In the genomic region with DNA sequence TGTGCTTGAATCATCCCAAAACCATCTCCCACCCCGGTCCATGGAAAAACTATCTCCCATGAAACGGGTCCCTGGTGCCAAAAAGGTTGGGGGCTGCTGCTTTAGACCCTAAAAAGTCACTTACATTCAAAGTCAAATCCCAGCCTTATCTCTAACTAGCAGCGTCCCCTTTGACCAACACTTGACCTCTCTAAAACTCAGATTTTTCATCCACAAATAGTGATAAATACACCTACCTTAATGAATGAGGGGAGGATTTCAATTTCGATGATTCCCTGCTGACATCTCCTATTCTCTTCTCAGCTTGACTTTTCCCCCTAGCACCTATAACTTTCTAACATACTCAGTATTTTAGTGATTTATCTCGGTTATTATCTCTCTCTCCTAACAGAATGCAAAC, we compare ENCODE assay signal across 13 cellular contexts.
DNase-seq lines count a peak whose midpoint lies in the region; ATAC-seq and TF ChIP-seq lines count a peak whose summit lies in the region.
"Had no signal": no experiment of that assay in that cellular context is flagged by ENCODE, and none has a peak within 500 bp of the region (broad histone marks: within the 10 kb centered on the region; RNA-seq: fewer than 3 reads in every experiment).

No MANE protein-coding gene starts in this region.

- no peaks in the 10 kb centered on the region for H3K36me3 ChIP-seq in Panc1 (ENCODE audit: control insufficient read depth, insufficient read depth, low read length)
- no peaks in the 10 kb centered on the region for H3K36me3 ChIP-seq in naive thymus-derived CD4-positive, alpha-beta T cell (ENCODE audit: control insufficient read depth in 2 of 3, insufficient read depth in 3 of 3, low read length in 3 of 3)
- H3K36me3 ChIP-seq: BLaER1 treated with 17β-estradiol and CSF1 and Interleukin-3, amounts not matched to agents 10 nM and 100 nM had no signal

- no peaks in the 10 kb centered on the region for H3K27me3 Mint-ChIP-seq in activated naive CD4-positive, alpha-beta T cell treated with anti-CD3 and anti-CD28 coated beads, Interleukin-2, amount 50 U/mL, for 24 hours
- no peaks in the 10 kb centered on the region for H3K27me3 Mint-ChIP-seq in naive thymus-derived CD4-positive, alpha-beta T cell
- H3K27me3 Mint-ChIP-seq: CD4-positive, alpha-beta memory T cell had no signal

- H3K4me3 Mint-ChIP-seq in activated naive CD4-positive, alpha-beta T cell treated with anti-CD3 and anti-CD28 coated beads, Interleukin-2, amount 50 U/mL, for 24 hours, result peak overlapping the region; percentile 54
- H3K4me3 Mint-ChIP-seq in naive thymus-derived CD4-positive, alpha-beta T cell, result peak overlapping the region in 3 of 10 donors; percentile 18 to 34 (median 25)
- H3K4me3 Mint-ChIP-seq: CD4-positive, alpha-beta memory T cell; H9 had no signal

- no peaks in the 10 kb centered on the region for H3K27me3 ChIP-seq in Panc1 (ENCODE audit: control insufficient read depth, insufficient read depth, low read length)
- H3K27me3 ChIP-seq in naive thymus-derived CD4-positive, alpha-beta T cell (ENCODE audit: control insufficient read depth in 2 of 2, insufficient read depth in 2 of 2, low read length in 2 of 2), result no peaks in the 10 kb centered on the region
- H3K27me3 ChIP-seq: BLaER1 treated with 17β-estradiol and CSF1 and Interleukin-3, amounts not matched to agents 10 nM and 100 nM had no signal

- peaks cover 28% of the 10 kb centered on the region for H3K9me3 Mint-ChIP-seq in activated naive CD4-positive, alpha-beta T cell treated with anti-CD3 and anti-CD28 coated beads, Interleukin-2, amount 50 U/mL, for 24 hours
- H3K9me3 Mint-ChIP-seq in naive thymus-derived CD4-positive, alpha-beta T cell, result peaks cover 1 to 17% (median 5%) of the 10 kb centered on the region in 11 donors
- H3K9me3 Mint-ChIP-seq: H9 had no signal

- no peak overlapping the region for H3K4me3 ChIP-seq in Panc1 (ENCODE audit: low read depth in 2 of 2, low read length in 2 of 2)
- H3K4me3 ChIP-seq in naive thymus-derived CD4-positive, alpha-beta T cell (ENCODE audit: low read length), result no peak overlapping the region
- H3K4me3 ChIP-seq: BLaER1 treated with 17β-estradiol and CSF1 and Interleukin-3, amounts not matched to agents 10 nM and 100 nM had no signal

- no peak for DNase-seq in activated naive CD4-positive, alpha-beta T cell treated with anti-CD3 and anti-CD28 coated beads, Interleukin-2, amount 50 U/mL, for 16 hours
- DNase-seq in Panc1 (ENCODE audit: low read depth, low spot score), result no peak
- no peak for DNase-seq in naive thymus-derived CD4-positive, alpha-beta T cell
- no peak for DNase-seq in GM20000 (ENCODE audit: low spot score)
- no peak for DNase-seq in hypothalamus (lab: John Stamatoyannopoulos, UW)
- DNase-seq in stimulated activated CD4-positive, alpha-beta T cell treated with anti-CD3 and anti-CD28 coated beads, Interleukin-12 subunit alpha, Interleukin-12 subunit beta, amount 100 ng/mL, for 4 hours, result no peak
- DNase-seq: CD4-positive, alpha-beta memory T cell; DMS79 treated with DMSO at 0.1 percent for 48 hours; EL; GOT3 had no signal

- peak overlapping the region; percentile 23; the same call in 1 of the 2 replicates for H3K27ac ChIP-seq in Panc1 (ENCODE audit: low read length)
- no peak overlapping the region for H3K27ac ChIP-seq in naive thymus-derived CD4-positive, alpha-beta T cell (ENCODE audit: low read depth, low read length)
- H3K27ac ChIP-seq: BLaER1 treated with 17β-estradiol and CSF1 and Interleukin-3, amounts not matched to agents 10 nM and 100 nM had no signal

- POLR2A ChIA-PET in Panc1 (lab: Charles Lee), result no interaction called here
- POLR2A ChIA-PET in naive thymus-derived CD4-positive, alpha-beta T cell (lab: Charles Lee), result interaction anchor here (1.0 to 6.1 kb wide), 9 partner anchors 8 to 137 kb away, joined by 3 to 62 read pairs (median 9); a partner anchor contains a TSS

- CTCF ChIA-PET in Panc1 (lab: Charles Lee), result no interaction called here
- CTCF ChIA-PET in naive thymus-derived CD4-positive, alpha-beta T cell (lab: Charles Lee), result interaction anchor here (0.8 to 1.3 kb wide), 3 partner anchors 13 to 430 kb away, joined by 4 to 8 read pairs (median 4); no protein-coding TSS in a partner anchor

- peak overlapping the region; percentile 63 for H3K27ac Mint-ChIP-seq in activated naive CD4-positive, alpha-beta T cell treated with anti-CD3 and anti-CD28 coated beads, Interleukin-2, amount 50 U/mL, for 24 hours
- H3K27ac Mint-ChIP-seq in naive thymus-derived CD4-positive, alpha-beta T cell, result peak overlapping the region in 7 of 9 donors; percentile 9 to 95 (median 82)
- H3K27ac Mint-ChIP-seq: H9 had no signal

- BruUV-seq in Panc1 (replicated peaks; lab: Mats Ljungman, UMichigan), result no TSS peak

- no peaks in the 10 kb centered on the region for H3K4me1 ChIP-seq in Panc1 (ENCODE audit: control insufficient read depth, insufficient read depth, low read length)
- peaks cover 11 to 48% of the 10 kb centered on the region in 2 donors for H3K4me1 ChIP-seq in naive thymus-derived CD4-positive, alpha-beta T cell (ENCODE audit: control insufficient read depth in 2 of 2, insufficient read depth in 2 of 2, low read length in 2 of 2)
- H3K4me1 ChIP-seq: BLaER1 treated with 17β-estradiol and CSF1 and Interleukin-3, amounts not matched to agents 10 nM and 100 nM had no signal

- TF ChIP-seq CTCF in Panc1 (IDR thresholded peaks at IDR 0.05) (no peak), GM20000 (IDR thresholded peaks at IDR 0.05; ENCODE audit: extremely low read depth, missing control alignments) (no peak)

- intact Hi-C loops in Panc1 (cut with micrococcal nuclease; ENCODE audit: unreplicated experiment), result loop anchor here (10.0 kb wide), 1 partner anchor 136 kb away; a partner anchor contains a TSS
- intact Hi-C loops in naive thymus-derived CD4-positive, alpha-beta T cell (cut with micrococcal nuclease), result loop anchor here in 1 of 2 donors (5.0 kb wide), 1 partner anchor 134 kb away; no protein-coding TSS in a partner anchor

- no peak for ATAC-seq in Panc1
- ATAC-seq in naive thymus-derived CD4-positive, alpha-beta T cell, result no peak

- peaks cover 24% of the 10 kb centered on the region for H3K36me3 Mint-ChIP-seq in activated naive CD4-positive, alpha-beta T cell treated with anti-CD3 and anti-CD28 coated beads, Interleukin-2, amount 50 U/mL, for 24 hours
- peaks cover 3 to 13% (median 7%) of the 10 kb centered on the region in 5 donors for H3K36me3 Mint-ChIP-seq in naive thymus-derived CD4-positive, alpha-beta T cell

- in situ Hi-C loops in Panc1 (cut with HindIII; ENCODE audit: low pct_unique_long_range_greater_than_20kb, low sequenced_read_pairs), result no loop called here

- no peaks in the 10 kb centered on the region for H3K9me3 ChIP-seq in Panc1 (ENCODE audit: control insufficient read depth, insufficient read depth, low read depth, low read length)
- H3K9me3 ChIP-seq in naive thymus-derived CD4-positive, alpha-beta T cell (ENCODE audit: control insufficient read depth in 2 of 3, low read length in 3 of 3), result no peaks in the 10 kb centered on the region
- H3K9me3 ChIP-seq: BLaER1 treated with 17β-estradiol and CSF1 and Interleukin-3, amounts not matched to agents 10 nM and 100 nM had no signal

- peaks cover 81% of the 10 kb centered on the region for H3K4me1 Mint-ChIP-seq in activated naive CD4-positive, alpha-beta T cell treated with anti-CD3 and anti-CD28 coated beads, Interleukin-2, amount 50 U/mL, for 24 hours
- H3K4me1 Mint-ChIP-seq in naive thymus-derived CD4-positive, alpha-beta T cell, result peaks cover 19 to 95% (median 83%) of the 10 kb centered on the region in 7 donors
